Comparison of ENCODE assay signal across 2 cellular contexts in genomic region chr3:171454026-171454425, GRCh38.
TF ChIP-seq lines count a peak whose summit lies in the region.

No MANE protein-coding gene starts in this region.

TF ChIP-seq in SK-N-SH, 30 proteins besides CTCF, POLR2A, EP300 and RAD21 (continued from another document):
- TF ChIP-seq POLR2AphosphoS5 (IDR thresholded peaks at IDR 0.05; ENCODE audit: low read depth, low read length) (no peak), FOSL2 (IDR thresholded peaks at IDR 0.05; ENCODE audit: borderline replicate concordance, low read depth) (no peak)

TF ChIP-seq in SK-N-SH treated with all-trans-retinoic acid at 6 μM for 48 hours, 23 proteins besides CTCF, POLR2A, EP300 and RAD21 (continued from another document):
- TF ChIP-seq TCF4 (CRISPR knock-in tag; IDR thresholded peaks at IDR 0.05; ENCODE audit: borderline replicate concordance) (no peak), POU6F1 (CRISPR knock-in tag; IDR thresholded peaks at IDR 0.05; ENCODE audit: borderline replicate concordance, low read depth) (no peak), ZC3H10 (CRISPR knock-in tag; IDR thresholded peaks at IDR 0.05) (no peak), ZFP3 (CRISPR knock-in tag; IDR thresholded peaks at IDR 0.05) (no peak), SNAI2 (CRISPR knock-in tag; IDR thresholded peaks at IDR 0.05) (no peak), CREB5 (CRISPR knock-in tag; IDR thresholded peaks at IDR 0.05; ENCODE audit: low read depth) (no peak), ISL1 (CRISPR knock-in tag; IDR thresholded peaks at IDR 0.05) (no peak), PPARA (CRISPR knock-in tag; IDR thresholded peaks at IDR 0.05; ENCODE audit: borderline replicate concordance) (no peak), ZNF8 (CRISPR knock-in tag; IDR thresholded peaks at IDR 0.05) (no peak), CSRNP3 (CRISPR knock-in tag; IDR thresholded peaks at IDR 0.05) (no peak), BACH2 (CRISPR knock-in tag; IDR thresholded peaks at IDR 0.05; ENCODE audit: borderline replicate concordance) (no peak), ZNF70 (CRISPR knock-in tag; IDR thresholded peaks at IDR 0.05) (no peak)
